Comparison of ENCODE assay signal across 9 cellular contexts in the genomic region with DNA sequence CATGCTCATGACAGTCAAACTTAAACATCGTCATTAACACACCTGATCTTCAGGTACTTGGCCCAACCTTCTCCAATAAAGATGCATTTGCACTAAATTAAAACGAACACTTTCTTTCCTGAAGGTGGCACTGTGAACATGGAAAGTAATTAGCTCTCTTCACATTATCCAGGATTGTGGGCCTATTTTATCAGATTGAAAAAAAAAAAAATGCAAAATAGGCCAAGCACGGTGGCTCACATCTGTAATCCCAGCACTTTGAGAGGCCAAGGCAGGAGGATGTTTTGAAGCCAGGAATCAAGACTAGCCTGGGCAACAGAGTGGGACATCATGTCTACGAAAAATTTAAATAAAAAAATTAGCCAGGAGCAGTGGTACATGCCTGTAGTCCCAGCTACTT. TPM values are rescaled to one million over a fixed set of nuclear protein-coding genes. Genes with fewer than 3 reads are reported as not detected.
A peak's percentile ranks its signal among the peaks of the same experiment; 100 is the strongest.
DNase-seq lines count a peak whose midpoint lies in the region; ATAC-seq and TF ChIP-seq lines count a peak whose summit lies in the region.
"Had no signal": no experiment of that assay in that cellular context is flagged by ENCODE, and none has a peak within 500 bp of the region (broad histone marks: within the 10 kb centered on the region; RNA-seq: fewer than 3 reads in every experiment).

No MANE protein-coding gene starts in this region.

- H3K79me2 ChIP-seq in KMS-11 (ENCODE audit: insufficient read depth, low read depth): no peaks in the 10 kb centered on the region

- no peak overlapping the region for H3K4me2 ChIP-seq in KMS-11

- H3K4me3 ChIP-seq in KMS-11 (IDR thresholded peaks at IDR 0.05; ENCODE audit: insufficient read depth, low read depth, low read length) (no peak overlapping the region), vagina (no peak overlapping the region), spleen (no peak overlapping the region)
- H3K4me3 ChIP-seq: gastrocnemius medialis had no signal

- no peaks in the 10 kb centered on the region for H4K20me1 ChIP-seq in KMS-11 (ENCODE audit: insufficient read depth)

- H3K27ac Mint-ChIP-seq in CD4-positive, alpha-beta T cell: no peak overlapping the region

- H3K36me3 ChIP-seq in KMS-11 (ENCODE audit: insufficient read depth) (no peaks in the 10 kb centered on the region), vagina (no peaks in the 10 kb centered on the region), spleen (no peaks in the 10 kb centered on the region)
- H3K36me3 ChIP-seq: gastrocnemius medialis had no signal

- no peak for ATAC-seq in CD4-positive, alpha-beta T cell (ENCODE audit: poor library complexity)
- ATAC-seq: gastrocnemius medialis had no signal

- intact Hi-C loops in vagina (cut with DNase I): no loop called here
- intact Hi-C loops in CD4-positive, alpha-beta T cell (cut with DNase I, micrococcal nuclease): no loop called here
- intact Hi-C loops in spleen (cut with DNase I; ENCODE audit: low total_unique reads): no loop called here

- peaks cover 1% of the 10 kb centered on the region for H3K9me3 Mint-ChIP-seq in CD4-positive, alpha-beta T cell

- no peak overlapping the region for H3K9ac ChIP-seq in KMS-11

- H3K4me1 ChIP-seq in KMS-11 (ENCODE audit: low read depth, poor library complexity, severe bottlenecking) (no peaks in the 10 kb centered on the region), vagina (no peaks in the 10 kb centered on the region), spleen (no peaks in the 10 kb centered on the region)
- H3K4me1 ChIP-seq: gastrocnemius medialis had no signal

- TF ChIP-seq POLR2A in vagina (IDR thresholded peaks at IDR 0.05): no peak
- no peak for TF ChIP-seq POLR2A in spleen (IDR thresholded peaks at IDR 0.05)

- H3K27me3 Mint-ChIP-seq in CD4-positive, alpha-beta T cell: peaks cover 74% of the 10 kb centered on the region

- H3K27me3 ChIP-seq in KMS-11 (ENCODE audit: insufficient read depth, low read depth) (no peaks in the 10 kb centered on the region), vagina (no peaks in the 10 kb centered on the region), spleen (replicated peaks in 1 of 7) (peaks cover 0 to 83% (median 21%) of the 10 kb centered on the region in 7 donors)
- H3K27me3 ChIP-seq in CD4-positive, alpha-beta T cell (ENCODE audit: control insufficient read depth, insufficient read depth, low read length): peaks cover 38% of the 10 kb centered on the region

- CTCF ChIA-PET in CD4-positive, alpha-beta T cell (lab: Charles Lee): interaction anchor here (0.6 kb wide), 1 partner anchor 10 kb away, joined by 3 read pairs; no protein-coding TSS in a partner anchor

- no peak overlapping the region for H3K4me3 Mint-ChIP-seq in CD4-positive, alpha-beta T cell

- H3K27ac ChIP-seq in KMS-11 (no peak overlapping the region), vagina (no peak overlapping the region), spleen (no peak overlapping the region)
- H3K27ac ChIP-seq in CD4-positive, alpha-beta T cell (ENCODE audit: low read depth, low read length): no peak overlapping the region
- H3K27ac ChIP-seq: gastrocnemius medialis had no signal

- peak; percentile 40 for DNase-seq in D341Med (ENCODE audit: low spot score)
- DNase-seq in RPMI8226: peak; percentile 34
- peak; percentile 16 for DNase-seq in iris pigment epithelial cell (ENCODE audit: low read depth)
- no peak for DNase-seq in GOT3 (lab: John Stamatoyannopoulos, UW)
- DNase-seq in vagina (ENCODE audit: extremely low spot score in 2 of 2): no peak
- DNase-seq in CD4-positive, alpha-beta T cell: no peak
- DNase-seq in spleen: no peak
- DNase-seq: gastrocnemius medialis had no signal

- POLR2A ChIA-PET in CD4-positive, alpha-beta T cell (lab: Charles Lee): no interaction called here

- H2AFZ ChIP-seq in KMS-11 (ENCODE audit: low read depth): no peak overlapping the region

- H3K9me3 ChIP-seq in vagina (no peaks in the 10 kb centered on the region), spleen (peaks cover 0 to 5% (median 0%) of the 10 kb centered on the region in 8 donors)
- H3K9me3 ChIP-seq in CD4-positive, alpha-beta T cell (ENCODE audit: control insufficient read depth, low read length): no peaks in the 10 kb centered on the region
- H3K9me3 ChIP-seq: gastrocnemius medialis had no signal

- WGBS in spleen, 5 donors: 46 to 59% (median 52%) methylated on average over 4 of the region's 4 CpGs

- no peaks in the 10 kb centered on the region for H3K4me1 Mint-ChIP-seq in CD4-positive, alpha-beta T cell (ENCODE audit: low read depth)

- no peaks in the 10 kb centered on the region for H3K36me3 Mint-ChIP-seq in CD4-positive, alpha-beta T cell (ENCODE audit: low read depth)

- peak; percentile 46; the same call in 1 of the 2 replicates for TF ChIP-seq CTCF in KMS-11 (conservative IDR thresholded peaks at IDR 0.05; ENCODE audit: low read depth, low read length)
- TF ChIP-seq CTCF in vagina (IDR thresholded peaks at IDR 0.05): no peak
- no peak for TF ChIP-seq CTCF in CD4-positive, alpha-beta T cell (IDR thresholded peaks at IDR 0.05)
- TF ChIP-seq CTCF in spleen (IDR thresholded peaks at IDR 0.05 in 8 of 11, conservative IDR thresholded peaks at IDR 0.05 in 3 of 11): no peak

RNA-seq across cellular contexts. Expression of gene CDC20B, which starts 14.4 kb away (rescaled TPM):
- total RNA-seq in vagina (not detected), spleen (not detected)
- total RNA-seq in CD4-positive, alpha-beta T cell: not detected
- not detected for polyA plus RNA-seq in spleen
- total RNA-seq: gastrocnemius medialis had no signal

RNA-seq across cellular contexts. Expression of gene GPX8, which starts 27.4 kb away (rescaled TPM):
- total RNA-seq in vagina: 22.1 TPM
- total RNA-seq in CD4-positive, alpha-beta T cell: not detected
- total RNA-seq in spleen: 1 to 10 TPM; 3.9 to 10.0 (median 6.9) TPM
- polyA plus RNA-seq in spleen: 1 to 10 TPM; 1.5 to 5.6 (median 3.3) TPM

RNA-seq across cellular contexts. Expression of gene MCIDAS, which starts 39.7 kb away (rescaled TPM):
- total RNA-seq in vagina: not detected
- not detected for total RNA-seq in CD4-positive, alpha-beta T cell
- not detected for total RNA-seq in spleen
- polyA plus RNA-seq in spleen: not detected
- total RNA-seq: gastrocnemius medialis had no signal

RNA-seq across cellular contexts. Expression of gene CCNO, which starts 46.0 kb away (rescaled TPM):
- total RNA-seq in vagina (not detected), spleen (not detected)
- not detected for total RNA-seq in CD4-positive, alpha-beta T cell
- under 1 TPM; 0.10 to 0.33 (median 0.22) TPM for polyA plus RNA-seq in spleen
- total RNA-seq: gastrocnemius medialis had no signal

Comparison
In these comparisons a context has a peak if more than half of its experiments do, and no peak if none do; other contexts are left out.
1. DNase-seq: peak in D341Med (single experiment), RPMI8226 (single experiment) and iris pigment epithelial cell (single experiment); none in GOT3 (single experiment), vagina (0 of 2), CD4-positive, alpha-beta T cell (0 of 10) and spleen (single experiment).
2. RNA of gene GPX8, which starts 27.4 kb away (total RNA-seq): 22.1 TPM in vagina (single experiment) and 3.9 to 10.0 TPM in spleen; not detected in CD4-positive, alpha-beta T cell; every median in the first group is over 4 times any median in the second.